Comparison of ENCODE assay signal across 11 cellular contexts in genomic region chr10:72862957-72863356, GRCh38. TPM values are rescaled to one million over a fixed set of nuclear protein-coding genes. Genes with fewer than 3 reads are reported as not detected.
"Had no signal": no experiment of that assay in that cellular context is flagged by ENCODE, and none has a peak within 500 bp of the region (broad histone marks: within the 10 kb centered on the region; RNA-seq: fewer than 3 reads in every experiment).

No MANE protein-coding gene starts in this region.

- ATAC-seq: HCT116, K562 had no signal

- DNase-seq: H7, HFFc6, IMR-90, KG1 had no signal

- H3K4me3 Mint-ChIP-seq: GM23338, HFFc6 had no signal

- H3K4me3 ChIP-seq: GM23338, HAP-1, K562 had no signal

- FAIRE-seq: H1, K562 had no signal

- H3K9me3 ChIP-seq: HAP-1 had no signal

- H3K9me3 Mint-ChIP-seq: GM23338, HFFc6 had no signal

- H3K27ac ChIP-seq: HL-60 had no signal

- H3K4me1 ChIP-seq: HAP-1 had no signal

- H3K4me1 Mint-ChIP-seq: GM23338 had no signal

- H3K27ac Mint-ChIP-seq: GM23338, HFFc6 had no signal

RNA-seq across cellular contexts. Expression of gene OIT3, which starts 30.6 kb away (rescaled TPM):
- total RNA-seq: GM23338, H1, HFFc6, HT1080, IMR-90, K562 had no signal
